Comparison of ENCODE assay signal across 8 cellular contexts in the genomic region with DNA sequence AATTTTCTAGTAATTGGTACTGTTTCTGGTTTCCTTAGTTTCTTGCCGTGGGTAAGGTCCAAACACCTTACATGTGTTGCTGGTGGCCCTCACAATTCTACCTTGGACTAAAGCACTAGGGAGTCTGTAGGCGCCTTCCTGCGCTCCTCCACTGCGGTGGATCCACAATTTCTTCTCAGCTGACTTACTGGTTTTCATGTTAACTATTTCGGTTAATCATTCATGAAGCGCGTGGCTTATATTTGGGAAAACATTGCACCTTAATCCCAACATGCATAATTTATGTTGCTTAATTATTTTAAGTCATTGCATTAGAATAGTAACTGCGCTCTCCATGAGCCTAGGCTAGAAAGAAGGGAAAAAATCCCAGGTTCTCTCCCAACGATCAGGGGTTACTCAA. TPM values are rescaled to one million over a fixed set of nuclear protein-coding genes. Genes with fewer than 3 reads are reported as not detected.
DNase-seq lines count a peak whose midpoint lies in the region; ATAC-seq and TF ChIP-seq lines count a peak whose summit lies in the region.

No MANE protein-coding gene starts in this region.

- no peaks in the 10 kb centered on the region for H3K27me3 Mint-ChIP-seq in activated naive CD8-positive, alpha-beta T cell

- H3K27ac ChIP-seq in cardiac muscle cell, result peak overlapping the region; percentile 99
- peak overlapping the region; percentile 86 for H3K27ac ChIP-seq in substantia nigra (ENCODE audit: low read depth, low read length, poor library complexity, severe bottlenecking)

- intact Hi-C loops in cardiac septum (cut with DNase I), result loop anchor here (5.0 kb wide), 2 partner anchors 64 to 129 kb away; no protein-coding TSS in a partner anchor

- H3K4me3 Mint-ChIP-seq in activated naive CD8-positive, alpha-beta T cell, result peak overlapping the region; percentile 94

- H3K4me1 ChIP-seq in cardiac muscle cell (ENCODE audit: low read depth), result peaks cover 17% of the 10 kb centered on the region

- peak overlapping the region; percentile 68 for H3K4me3 ChIP-seq in cardiac muscle cell
- H3K4me3 ChIP-seq in kidney epithelial cell (ENCODE audit: low read depth, low read length), result peak overlapping the region; percentile 77

- no peaks in the 10 kb centered on the region for H3K9me3 Mint-ChIP-seq in activated naive CD8-positive, alpha-beta T cell (ENCODE audit: low read depth)

- DNase-seq in cardiac muscle cell (ENCODE audit: low read depth in 1 of 2, low spot score in 1 of 2) (peak in 1 of 2 donors; percentile 12), cardiac septum (ENCODE audit: low spot score) (no peak), kidney epithelial cell (ENCODE audit: low read depth) (no peak), substantia nigra (lab: John Stamatoyannopoulos, UW) (no peak), A172 (ENCODE audit: low spot score) (no peak), COR-L47 (lab: John Stamatoyannopoulos, UW) (no peak)

- peaks cover 33% of the 10 kb centered on the region for H3K27me3 ChIP-seq in cardiac muscle cell
- H3K27me3 ChIP-seq in kidney epithelial cell (ENCODE audit: control insufficient read depth, insufficient read depth, low read length), result peaks cover 3% of the 10 kb centered on the region

- peaks cover 32% of the 10 kb centered on the region for H3K4me1 Mint-ChIP-seq in activated naive CD8-positive, alpha-beta T cell (ENCODE audit: low read depth)

- ATAC-seq in HG02623 (IDR thresholded peaks at IDR 0.05; ENCODE audit: unreplicated experiment), result no peak

- H3K36me3 Mint-ChIP-seq in activated naive CD8-positive, alpha-beta T cell, result peaks cover 2% of the 10 kb centered on the region

- H3K36me3 ChIP-seq in cardiac muscle cell (no peaks in the 10 kb centered on the region), kidney epithelial cell (ENCODE audit: control insufficient read depth, insufficient read depth, low read length) (no peaks in the 10 kb centered on the region)

- peak overlapping the region; percentile 88 for H3K27ac Mint-ChIP-seq in activated naive CD8-positive, alpha-beta T cell

- no peak for TF ChIP-seq CTCF in cardiac muscle cell (IDR thresholded peaks at IDR 0.05; ENCODE audit: low read depth, low read length)
- no peak for TF ChIP-seq CTCF in kidney epithelial cell (IDR thresholded peaks at IDR 0.05; ENCODE audit: insufficient read depth, low read length, poor library complexity, severe bottlenecking)

- no peaks in the 10 kb centered on the region for H3K9me3 ChIP-seq in cardiac muscle cell (ENCODE audit: low read depth)

RNA-seq across cellular contexts. Expression of a gene that starts 37.7 kb away (rescaled TPM):
- total RNA-seq in cardiac muscle cell, result 25.1 and 32.3 TPM in 2 replicates
- polyA plus RNA-seq in cardiac muscle cell, result 20.4 and 26.5 TPM in 2 replicates
- total RNA-seq in cardiac septum, result 41.3 TPM
- total RNA-seq in kidney epithelial cell, result 32.4 and 34.1 TPM in 2 replicates
- 18.7 and 26.9 TPM in 2 replicates for total RNA-seq in A172 (2014; rRNA removed; shearing (Covaris generic))
